In the genomic region with DNA sequence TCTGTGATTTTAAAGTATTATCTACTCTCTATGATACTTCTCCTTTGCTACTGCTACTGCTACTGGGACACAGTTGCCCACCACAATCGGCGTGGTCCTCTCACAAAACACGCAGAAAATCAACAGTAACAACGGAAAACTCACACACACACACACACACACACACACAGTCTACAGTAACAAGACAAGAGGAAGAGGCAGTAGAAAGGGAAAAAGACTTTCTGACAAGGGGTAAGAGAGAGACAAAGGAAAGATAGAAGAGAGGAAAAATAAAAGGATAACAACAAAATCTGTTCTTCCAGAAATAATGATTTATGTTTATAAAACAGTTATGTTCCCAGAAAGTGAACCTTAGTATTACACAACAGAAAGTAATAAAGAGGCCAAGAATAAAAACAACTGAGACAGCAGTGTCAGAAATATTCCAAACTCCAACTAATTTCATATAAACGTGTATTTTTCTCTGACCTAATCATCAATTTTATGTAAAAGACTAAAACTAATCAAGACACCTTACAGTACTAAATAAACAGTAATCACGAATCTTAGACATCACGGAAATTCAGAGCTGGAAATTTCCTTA, we compare ENCODE assay signal across 8 cellular contexts. TPM values are rescaled to one million over a fixed set of nuclear protein-coding genes. Genes with fewer than 3 reads are reported as not detected.
DNase-seq lines count a peak whose midpoint lies in the region; ATAC-seq and TF ChIP-seq lines count a peak whose summit lies in the region.

No MANE protein-coding gene starts in this region.

- H3K36me3 ChIP-seq in CD4-positive, CD25-positive, alpha-beta regulatory T cell (ENCODE audit: control insufficient read depth, insufficient read depth, low read length): peaks cover 3% of the 10 kb centered on the region
- H3K36me3 ChIP-seq in colonic mucosa: no peaks in the 10 kb centered on the region

- peak overlapping the region; percentile 74 for H3K27ac ChIP-seq in CD4-positive, CD25-positive, alpha-beta regulatory T cell (ENCODE audit: insufficient read depth, low read length, poor library complexity, severe bottlenecking)
- no peak overlapping the region for H3K27ac ChIP-seq in colonic mucosa

- intact Hi-C loops in colonic mucosa (cut with DNase I): loop anchor here (5.0 kb wide), 1 partner anchor 86 kb away; no protein-coding TSS in a partner anchor

- H3K9ac ChIP-seq in colonic mucosa (ENCODE audit: low read depth in 2 of 2, low read length in 2 of 2): peak overlapping the region in 1 of 2 donors; percentile 83

- H3K27me3 Mint-ChIP-seq in CD4-positive, CD25-positive, alpha-beta regulatory T cell: no peaks in the 10 kb centered on the region
- H3K27me3 Mint-ChIP-seq in natural killer cell treated with Interleukin-12 subunit alpha and Interleukin-12 subunit beta and Interleukin-15 and Interleukin-18, amount 100 ng/mL, for 72 hours: no peaks in the 10 kb centered on the region

- peaks cover 36% of the 10 kb centered on the region for H3K4me1 ChIP-seq in CD4-positive, CD25-positive, alpha-beta regulatory T cell (ENCODE audit: control insufficient read depth, insufficient read depth, low read length, poor library complexity, severe bottlenecking)
- H3K4me1 ChIP-seq in colonic mucosa: peaks cover 12% of the 10 kb centered on the region

- no peaks in the 10 kb centered on the region for H3K9me3 ChIP-seq in CD4-positive, CD25-positive, alpha-beta regulatory T cell (ENCODE audit: control insufficient read depth in 2 of 2, low read length in 2 of 2)
- H3K9me3 ChIP-seq in colonic mucosa: no peaks in the 10 kb centered on the region

- H3K4me3 ChIP-seq in CD4-positive, CD25-positive, alpha-beta regulatory T cell (ENCODE audit: low read depth, low read length): peak overlapping the region; percentile 99
- H3K4me3 ChIP-seq in colonic mucosa: peak overlapping the region; percentile 87

- peak in 1 of 3 donors; percentile 43 for DNase-seq in CD4-positive, CD25-positive, alpha-beta regulatory T cell
- DNase-seq in MV-4-11 (lab: John Stamatoyannopoulos, UW): peak; percentile 21
- no peak for DNase-seq in colonic mucosa
- no peak for DNase-seq in natural killer cell treated with Interleukin-12 subunit alpha and Interleukin-12 subunit beta and Interleukin-15 and Interleukin-18, amount 100 ng/mL, for 72 hours (ENCODE audit: low spot score)
- DNase-seq in D341Med (ENCODE audit: low spot score): no peak
- DNase-seq in activated CD4-positive, CD25-positive, alpha-beta regulatory T cell (lab: John Stamatoyannopoulos, UW): no peak

- peaks cover 30 to 50% (median 40%) of the 10 kb centered on the region in 4 donors for H3K4me1 Mint-ChIP-seq in CD4-positive, CD25-positive, alpha-beta regulatory T cell
- peaks cover 34 to 46% of the 10 kb centered on the region in 2 donors for H3K4me1 Mint-ChIP-seq in natural killer cell treated with Interleukin-12 subunit alpha and Interleukin-12 subunit beta and Interleukin-15 and Interleukin-18, amount 100 ng/mL, for 72 hours (ENCODE audit: low read depth in 2 of 2)

- TF ChIP-seq CTCF in colonic mucosa (IDR thresholded peaks at IDR 0.05): no peak

- H3K36me3 Mint-ChIP-seq in CD4-positive, CD25-positive, alpha-beta regulatory T cell: peaks cover 9% of the 10 kb centered on the region
- no peaks in the 10 kb centered on the region for H3K36me3 Mint-ChIP-seq in natural killer cell treated with Interleukin-12 subunit alpha and Interleukin-12 subunit beta and Interleukin-15 and Interleukin-18, amount 100 ng/mL, for 72 hours

- peaks cover 0 to 1% (median 0%) of the 10 kb centered on the region in 7 donors for H3K9me3 Mint-ChIP-seq in CD4-positive, CD25-positive, alpha-beta regulatory T cell
- H3K9me3 Mint-ChIP-seq in natural killer cell treated with Interleukin-12 subunit alpha and Interleukin-12 subunit beta and Interleukin-15 and Interleukin-18, amount 100 ng/mL, for 72 hours: no peaks in the 10 kb centered on the region

- peak overlapping the region; percentile 46 to 99 (median 90) for H3K27ac Mint-ChIP-seq in CD4-positive, CD25-positive, alpha-beta regulatory T cell
- H3K27ac Mint-ChIP-seq in natural killer cell treated with Interleukin-12 subunit alpha and Interleukin-12 subunit beta and Interleukin-15 and Interleukin-18, amount 100 ng/mL, for 72 hours: peak overlapping the region; percentile 68 to 91

- no peaks in the 10 kb centered on the region for H3K27me3 ChIP-seq in CD4-positive, CD25-positive, alpha-beta regulatory T cell (ENCODE audit: control insufficient read depth, insufficient read depth, low read length)
- H3K27me3 ChIP-seq in colonic mucosa: no peaks in the 10 kb centered on the region

- ATAC-seq in CD4-positive, CD25-positive, alpha-beta regulatory T cell (ENCODE audit: low read depth in 2 of 2): no peak
- no peak for ATAC-seq in natural killer cell treated with Interleukin-12 subunit alpha and Interleukin-12 subunit beta and Interleukin-15 and Interleukin-18, amount 100 ng/mL, for 72 hours
- ATAC-seq in GM19035 (IDR thresholded peaks at IDR 0.05; ENCODE audit: unreplicated experiment) (no peak), GM19324 (IDR thresholded peaks at IDR 0.05; ENCODE audit: low FRiP score, unreplicated experiment) (no peak)

- H3K4me3 Mint-ChIP-seq in CD4-positive, CD25-positive, alpha-beta regulatory T cell: peak overlapping the region; percentile 93 to 100 (median 97)
- H3K4me3 Mint-ChIP-seq in natural killer cell treated with Interleukin-12 subunit alpha and Interleukin-12 subunit beta and Interleukin-15 and Interleukin-18, amount 100 ng/mL, for 72 hours: peak overlapping the region; percentile 93

RNA-seq across cellular contexts. Expression of a gene that starts 2.9 kb away (rescaled TPM):
- total RNA-seq in CD4-positive, CD25-positive, alpha-beta regulatory T cell: 85.5 TPM
- polyA plus RNA-seq in CD4-positive, CD25-positive, alpha-beta regulatory T cell: 10 to 100 TPM in 2 of 4 donors, 1 to 10 TPM in 2; 5.6 to 11.1 (median 8.8) TPM
- total RNA-seq in colonic mucosa: 10 to 100 TPM; 27.2 to 35.0 TPM
- total RNA-seq in natural killer cell treated with Interleukin-12 subunit alpha and Interleukin-12 subunit beta and Interleukin-15 and Interleukin-18, amount 100 ng/mL, for 72 hours: 10 to 100 TPM; 49.2 to 61.1 TPM
